In the genomic region with DNA sequence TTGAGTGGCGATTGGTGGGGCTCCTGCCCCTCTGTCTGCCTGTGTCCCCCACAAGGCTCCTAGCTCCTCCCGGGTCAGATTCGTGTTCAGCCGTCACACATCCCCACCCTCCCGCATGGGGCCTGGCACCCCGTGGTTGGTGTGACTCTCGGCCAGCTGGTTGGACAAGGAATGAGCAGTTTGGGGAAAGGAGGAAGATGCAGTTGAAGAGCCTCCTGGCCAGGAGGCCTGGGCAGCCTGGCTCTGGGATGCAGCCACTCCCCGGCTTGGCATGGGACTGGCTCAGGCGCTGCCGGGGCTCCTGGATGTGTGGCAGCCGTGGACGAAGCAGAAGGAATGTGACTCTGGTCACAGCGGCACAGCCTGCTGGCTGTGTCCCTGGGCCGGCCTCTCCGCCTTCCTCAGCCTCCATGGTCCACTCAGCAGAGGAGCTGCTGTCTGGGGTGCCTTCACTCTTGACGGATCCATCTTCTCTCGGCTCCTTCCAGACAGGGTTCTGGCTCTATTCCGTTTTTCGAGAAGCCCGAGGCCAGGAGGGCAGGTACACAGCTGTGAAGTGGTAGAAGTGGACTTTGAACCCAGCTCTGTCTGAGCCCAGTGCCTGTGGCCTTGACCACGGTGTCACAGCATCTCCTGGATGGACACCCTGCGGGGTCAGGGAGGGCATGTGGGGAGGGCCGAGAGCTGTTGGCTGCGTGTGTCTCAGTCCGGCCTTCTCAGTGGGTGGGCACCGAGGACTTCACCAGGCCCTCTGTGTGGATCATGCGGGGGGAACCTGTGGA, we compare ENCODE assay signal across 1 cellular context.
TF ChIP-seq lines count a peak whose summit lies in the region.

No MANE protein-coding gene starts in this region.

TF ChIP-seq in K562, 482 proteins besides CTCF, POLR2A, EP300 and RAD21:
- TF ChIP-seq DPF2 (IDR thresholded peaks at IDR 0.05): no peak
- TF ChIP-seq RBFOX2 (IDR thresholded peaks at IDR 0.05; ENCODE audit: low read depth, low read length): peak; percentile 6
- TF ChIP-seq MCM5 (IDR thresholded peaks at IDR 0.05; ENCODE audit: low read depth): no peak
- TF ChIP-seq, protein P1, sequence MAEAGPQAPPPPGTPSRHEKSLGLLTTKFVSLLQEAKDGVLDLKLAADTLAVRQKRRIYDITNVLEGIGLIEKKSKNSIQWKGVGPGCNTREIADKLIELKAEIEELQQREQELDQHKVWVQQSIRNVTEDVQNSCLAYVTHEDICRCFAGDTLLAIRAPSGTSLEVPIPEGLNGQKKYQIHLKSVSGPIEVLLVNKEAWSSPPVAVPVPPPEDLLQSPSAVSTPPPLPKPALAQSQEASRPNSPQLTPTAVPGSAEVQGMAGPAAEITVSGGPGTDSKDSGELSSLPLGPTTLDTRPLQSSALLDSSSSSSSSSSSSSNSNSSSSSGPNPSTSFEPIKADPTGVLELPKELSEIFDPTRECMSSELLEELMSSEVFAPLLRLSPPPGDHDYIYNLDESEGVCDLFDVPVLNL (CRISPR knock-in tag; IDR thresholded peaks at IDR 0.05; ENCODE audit: low read depth): no peak
- TF ChIP-seq MYC (IDR thresholded peaks at IDR 0.05; ENCODE audit: low read depth, low read length): no peak
- no peak for TF ChIP-seq MYC (CRISPR knock-in tag; IDR thresholded peaks at IDR 0.05; ENCODE audit: borderline replicate concordance, low read depth)
- no peak for TF ChIP-seq HNRNPLL (IDR thresholded peaks at IDR 0.05; ENCODE audit: low read depth, low read length, poor library complexity, severe bottlenecking)
- no peak for TF ChIP-seq ZNF695 (CRISPR knock-in tag; IDR thresholded peaks at IDR 0.05)
